In the genomic region with DNA sequence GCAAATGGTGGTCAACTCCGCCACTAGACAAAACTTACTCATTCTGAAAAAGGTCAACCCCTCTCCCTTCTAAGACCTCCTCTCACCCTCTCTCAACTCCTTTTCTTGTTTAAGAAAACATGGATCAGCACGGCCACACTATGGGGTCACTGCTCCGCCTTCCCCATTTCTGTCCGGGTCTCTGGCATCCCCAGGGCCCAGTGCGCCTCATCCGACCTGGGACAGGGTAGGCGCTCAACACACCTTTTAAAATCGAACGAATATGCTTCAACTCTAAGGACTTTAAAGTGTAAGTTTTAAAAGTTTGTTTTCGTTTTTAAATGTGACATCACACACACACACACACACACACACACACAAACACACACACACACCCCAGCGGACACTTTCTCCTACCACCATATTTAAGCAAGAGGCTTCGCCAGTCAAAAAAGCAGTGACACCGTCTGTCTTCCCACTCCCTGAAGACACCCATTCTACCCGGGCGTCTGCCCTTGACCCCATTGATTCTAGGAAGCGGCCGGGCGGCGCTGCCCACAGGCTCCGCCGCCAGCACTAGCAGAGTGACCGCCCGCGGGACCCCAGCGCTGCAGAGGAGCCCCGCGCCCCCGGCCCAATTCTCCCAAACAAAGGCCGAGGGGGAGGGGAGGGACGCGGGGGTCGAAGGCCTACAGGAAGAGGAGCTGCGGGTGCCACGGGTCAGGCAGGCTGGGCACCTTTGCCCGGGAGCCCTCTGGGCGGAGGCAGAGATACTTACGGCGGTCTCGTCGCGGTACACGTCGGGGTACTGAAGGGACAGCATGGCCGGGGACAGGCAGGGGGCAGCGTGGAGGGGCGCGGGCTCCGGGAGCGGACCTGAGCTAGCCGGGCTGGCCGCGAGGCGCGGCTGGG, we compare ENCODE assay signal across 8 cellular contexts. TPM values are rescaled to one million over a fixed set of nuclear protein-coding genes. Genes with fewer than 3 reads are reported as not detected.
DNase-seq lines count a peak whose midpoint lies in the region; ATAC-seq and TF ChIP-seq lines count a peak whose summit lies in the region.

No MANE protein-coding gene starts in this region.

- H3K4me1 ChIP-seq in BE2C = peaks cover 3% of the 10 kb centered on the region; the same call in 1 of the 2 replicates
- peaks cover 59% of the 10 kb centered on the region for H3K4me1 ChIP-seq in left ventricle myocardium inferior

- intact Hi-C loops in left ventricle myocardium inferior (cut with micrococcal nuclease) (no loop called here), sciatic nerve (cut with DNase I) (loop anchor here (10.0 kb wide), 1 partner anchor 308 kb away; no protein-coding TSS in a partner anchor)

- TF ChIP-seq CTCF in BE2C (IDR thresholded peaks at IDR 0.05; ENCODE audit: low read depth, low read length) (0 out of 2 replicates have a peak, but pooled peaks have one; percentile 10), left ventricle myocardium inferior (IDR thresholded peaks at IDR 0.05; ENCODE audit: borderline replicate concordance) (no peak)

- H3K9me3 ChIP-seq in BE2C (no peaks in the 10 kb centered on the region), left ventricle myocardium inferior (replicated peaks) (no peaks in the 10 kb centered on the region)

- H3K27me3 ChIP-seq in BE2C (peaks cover 3% of the 10 kb centered on the region; the same call in 1 of the 2 replicates), left ventricle myocardium inferior (ENCODE audit: low read depth) (no peaks in the 10 kb centered on the region)

- H3K36me3 ChIP-seq in BE2C (peaks cover 6% of the 10 kb centered on the region; the same call in 1 of the 2 replicates), left ventricle myocardium inferior (no peaks in the 10 kb centered on the region)

- ATAC-seq in GM18907 (IDR thresholded peaks at IDR 0.05; ENCODE audit: unreplicated experiment) = peak; percentile 53
- ATAC-seq in HG03139 (IDR thresholded peaks at IDR 0.05; ENCODE audit: unreplicated experiment) = peak; percentile 37
- ATAC-seq in sciatic nerve = peak; percentile 16

- H3K4me3 ChIP-seq in BE2C (ENCODE audit: low read depth, low read length) (peak overlapping the region; percentile 86), left ventricle myocardium inferior (peak overlapping the region; percentile 93)

- peak overlapping the region; percentile 92 for H3K27ac ChIP-seq in left ventricle myocardium inferior (replicated peaks)

- no peak for DNase-seq in BE2C
- peak; percentile 43 for DNase-seq in NOMO-1 treated with DMSO at 0.1 percent for 48 hours (lab: John Stamatoyannopoulos, UW; ENCODE audit: unreplicated experiment)
- DNase-seq in activated naive CD8-positive, alpha-beta T cell treated with anti-CD3 and anti-CD28 coated beads, Interleukin-2, amount 50 U/mL, for 16 hours (ENCODE audit: low read depth, low spot score) = peak; percentile 5
- no peak for DNase-seq in left ventricle myocardium inferior
- no peak for DNase-seq in sciatic nerve (ENCODE audit: low spot score)
- no peak for DNase-seq in NCI-H2029 (lab: John Stamatoyannopoulos, UW)

RNA-seq across cellular contexts. Expression of gene PREP, which starts 0.5 kb away (rescaled TPM):
- polyA plus RNA-seq in BE2C (2012; ENCODE audit: insufficient read depth, insufficient read length, low read depth) = 36.2 TPM
- 25.2 TPM for total RNA-seq in left ventricle myocardium inferior
- 19.8 TPM for total RNA-seq in sciatic nerve

Comparison
In these comparisons a context has a peak if more than half of its experiments do, and no peak if none do; other contexts are left out.
1. DNase-seq: peak in NOMO-1 treated with DMSO at 0.1 percent for 48 hours (single experiment) and activated naive CD8-positive, alpha-beta T cell treated with anti-CD3 and anti-CD28 coated beads, Interleukin-2, amount 50 U/mL, for 16 hours (single experiment); none in BE2C (single experiment), left ventricle myocardium inferior (single experiment), sciatic nerve (single experiment) and NCI-H2029 (single experiment).
2. Peak in every context shown above with its lines, with median percentiles within 50 percentile points of each other: ATAC-seq.